In the genomic region with DNA sequence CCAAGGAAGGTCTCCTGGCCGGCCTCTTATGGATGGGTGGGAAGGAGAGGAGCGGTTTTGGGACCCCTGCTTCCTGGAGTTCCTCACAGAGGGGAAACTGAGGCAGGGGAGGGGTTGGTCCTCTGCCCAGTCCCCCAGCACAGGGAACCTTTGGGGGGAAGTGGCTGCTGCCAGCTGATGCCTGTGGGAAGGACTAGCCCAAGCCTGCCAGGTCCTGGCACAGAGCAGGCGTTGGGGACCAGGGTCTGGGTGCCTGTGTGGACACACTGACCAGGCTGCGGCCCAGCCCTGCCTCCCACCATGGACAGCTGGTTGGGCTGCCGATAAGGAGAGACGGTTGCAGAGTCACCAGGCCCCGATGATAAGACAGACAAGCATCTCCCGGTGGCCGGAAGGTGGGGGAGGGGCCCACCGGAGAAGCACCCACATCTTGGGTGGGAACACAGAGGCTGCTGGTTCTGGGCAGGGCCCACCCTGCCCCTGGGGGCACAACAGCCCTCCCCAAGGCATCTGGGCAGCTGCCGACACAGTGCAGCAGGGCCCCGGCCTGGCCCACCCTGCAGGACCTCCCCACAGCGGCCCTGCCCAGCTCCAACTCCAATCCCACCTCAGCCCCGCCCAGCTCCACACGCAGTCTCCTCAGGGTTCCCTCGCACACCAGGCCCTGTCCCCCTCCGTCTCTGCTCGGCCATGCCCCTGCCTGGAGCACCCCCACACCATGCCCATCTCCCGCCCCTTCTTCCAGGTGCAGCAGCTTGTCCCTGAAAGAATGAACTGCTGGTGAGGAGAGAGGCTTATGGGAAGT, we compare ENCODE assay signal across 1 cellular context.
TF ChIP-seq lines count a peak whose summit lies in the region.

No MANE protein-coding gene starts in this region.

TF ChIP-seq in K562, 482 proteins besides CTCF, POLR2A, EP300 and RAD21 (continued from another document and continues in another):
- TF ChIP-seq, protein P1, sequence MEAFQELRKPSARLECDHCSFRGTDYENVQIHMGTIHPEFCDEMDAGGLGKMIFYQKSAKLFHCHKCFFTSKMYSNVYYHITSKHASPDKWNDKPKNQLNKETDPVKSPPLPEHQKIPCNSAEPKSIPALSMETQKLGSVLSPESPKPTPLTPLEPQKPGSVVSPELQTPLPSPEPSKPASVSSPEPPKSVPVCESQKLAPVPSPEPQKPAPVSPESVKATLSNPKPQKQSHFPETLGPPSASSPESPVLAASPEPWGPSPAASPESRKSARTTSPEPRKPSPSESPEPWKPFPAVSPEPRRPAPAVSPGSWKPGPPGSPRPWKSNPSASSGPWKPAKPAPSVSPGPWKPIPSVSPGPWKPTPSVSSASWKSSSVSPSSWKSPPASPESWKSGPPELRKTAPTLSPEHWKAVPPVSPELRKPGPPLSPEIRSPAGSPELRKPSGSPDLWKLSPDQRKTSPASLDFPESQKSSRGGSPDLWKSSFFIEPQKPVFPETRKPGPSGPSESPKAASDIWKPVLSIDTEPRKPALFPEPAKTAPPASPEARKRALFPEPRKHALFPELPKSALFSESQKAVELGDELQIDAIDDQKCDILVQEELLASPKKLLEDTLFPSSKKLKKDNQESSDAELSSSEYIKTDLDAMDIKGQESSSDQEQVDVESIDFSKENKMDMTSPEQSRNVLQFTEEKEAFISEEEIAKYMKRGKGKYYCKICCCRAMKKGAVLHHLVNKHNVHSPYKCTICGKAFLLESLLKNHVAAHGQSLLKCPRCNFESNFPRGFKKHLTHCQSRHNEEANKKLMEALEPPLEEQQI (IDR thresholded peaks at IDR 0.05), result no peak; the same call in 1 of the 2 replicates
- TF ChIP-seq CREB1 (IDR thresholded peaks at IDR 0.05) (no peak), CREB1 (CRISPR knock-in tag; IDR thresholded peaks at IDR 0.05) (peak; percentile 55; the same call in 1 of the 2 replicates), MCM5 (IDR thresholded peaks at IDR 0.05; ENCODE audit: low read depth) (no peak), ZNF584 (CRISPR knock-in tag; IDR thresholded peaks at IDR 0.05; ENCODE audit: low read depth) (peak; percentile 16; the same call in 1 of the 2 replicates), ZNF696 (CRISPR knock-in tag; conservative IDR thresholded peaks at IDR 0.05) (0 out of 2 replicates have a peak, but pooled peaks have one; percentile 46), MAFK (IDR thresholded peaks at IDR 0.05; ENCODE audit: low read length) (peak; percentile 51; the same call in 1 of the 2 replicates), TCF7L2 (IDR thresholded peaks at IDR 0.05; ENCODE audit: low read depth, low read length) (no peak), FOXA1 (IDR thresholded peaks at IDR 0.05; ENCODE audit: borderline replicate concordance) (no peak), CBFA2T3 (IDR thresholded peaks at IDR 0.05) (peak; percentile 94), MAFG (tag; conservative IDR thresholded peaks at IDR 0.05) (peak; percentile 71), ZNF561 (CRISPR knock-in tag; conservative IDR thresholded peaks at IDR 0.05) (no peak; the same call in 1 of the 2 replicates), RFX1 (IDR thresholded peaks at IDR 0.05) (no peak), MIER1 (IDR thresholded peaks at IDR 0.05; ENCODE audit: low read depth) (no peak), NR2C2 (CRISPR knock-in tag; IDR thresholded peaks at IDR 0.05) (0 out of 2 replicates have a peak, but pooled peaks have one; percentile 29), NR2C2 (tag; IDR thresholded peaks at IDR 0.05) (no peak; the same call in none of the 2 replicates), BACH1 (tag; IDR thresholded peaks at IDR 0.05) (peak; percentile 15), ZNF583 (CRISPR knock-in tag; IDR thresholded peaks at IDR 0.05) (0 out of 2 replicates have a peak, but pooled peaks have one; percentile 71), SRSF7 (optimal IDR thresholded peaks at IDR 0.05; ENCODE audit: low read depth, low read length) (no peak), NFE2 (IDR thresholded peaks at IDR 0.05; ENCODE audit: low read depth) (peak; percentile 91), MEF2D (tag; conservative IDR thresholded peaks at IDR 0.05; ENCODE audit: low read depth) (no peak; the same call in 1 of the 2 replicates), NEUROD1 (IDR thresholded peaks at IDR 0.05; ENCODE audit: borderline replicate concordance, low read depth, low read length, partially characterized antibody) (peak; percentile 95), SMAD3 (CRISPR knock-in tag; conservative IDR thresholded peaks at IDR 0.05) (peak; percentile 90), NFATC3 (IDR thresholded peaks at IDR 0.05) (no peak), ILF3 (IDR thresholded peaks at IDR 0.05; ENCODE audit: borderline replicate concordance) (no peak; the same call in 1 of the 2 replicates), ZNF668 (CRISPR knock-in tag; IDR thresholded peaks at IDR 0.05) (no peak), ZNF785 (CRISPR knock-in tag; IDR thresholded peaks at IDR 0.05) (no peak), NONO (IDR thresholded peaks at IDR 0.05; ENCODE audit: low read depth in 2 of 2, low read length in 1 of 2) (peak in 1 of 2 experiments; percentile 72; a peak in 2 of 4 replicates), ZNF24 (IDR thresholded peaks at IDR 0.05) (peak; percentile 59; the same call in 1 of the 2 replicates), MED1 (CRISPR knock-in tag; IDR thresholded peaks at IDR 0.05; ENCODE audit: borderline replicate concordance) (no peak), LCOR (CRISPR knock-in tag; IDR thresholded peaks at IDR 0.05) (peak; percentile 50), MCM7 (IDR thresholded peaks at IDR 0.05) (no peak), PTRF (tag; IDR thresholded peaks at IDR 0.05) (no peak), SRSF3 (IDR thresholded peaks at IDR 0.05; ENCODE audit: insufficient read depth, low read length) (no peak; the same call in 1 of the 2 replicates), ZNF77 (CRISPR knock-in tag; IDR thresholded peaks at IDR 0.05) (no peak), YY1 (IDR thresholded peaks at IDR 0.05; ENCODE audit: borderline replicate concordance in 1 of 3, control insufficient read depth in 1 of 3, extremely low read depth in 1 of 3, insufficient read depth in 3 of 3, insufficient read length in 1 of 3, insufficient replicate concordance in 2 of 3, low read depth in 1 of 3, low read length in 2 of 3) (peak in 1 of 3 experiments; percentile 36), PYGO2 (tag; IDR thresholded peaks at IDR 0.05) (peak; percentile 17; the same call in 1 of the 2 replicates), RBM15 (IDR thresholded peaks at IDR 0.05; ENCODE audit: insufficient read depth, low read length) (no peak), SIN3A (IDR thresholded peaks at IDR 0.05; ENCODE audit: borderline replicate concordance in 2 of 2, control insufficient read depth in 1 of 2, low read depth in 2 of 2, low read length in 2 of 2) (no peak), PPARD (CRISPR knock-in tag; IDR thresholded peaks at IDR 0.05) (no peak), FOXA3 (CRISPR knock-in tag; conservative IDR thresholded peaks at IDR 0.05 in 1 of 2, IDR thresholded peaks at IDR 0.05 in 1 of 2) (peak; percentile 22 to 49; a peak in 2 of 4 replicates), FOXP1 (CRISPR knock-in tag; IDR thresholded peaks at IDR 0.05) (no peak), FOXK1 (CRISPR knock-in tag; IDR thresholded peaks at IDR 0.05; ENCODE audit: borderline replicate concordance) (no peak), ZNF699 (CRISPR knock-in tag; IDR thresholded peaks at IDR 0.05; ENCODE audit: insufficient replicate concordance) (no peak), JUN (IDR thresholded peaks at IDR 0.05; ENCODE audit: borderline replicate concordance, low read depth, low read length) (peak; percentile 73; the same call in 1 of the 2 replicates), JUN (CRISPR knock-in tag; IDR thresholded peaks at IDR 0.05; ENCODE audit: borderline replicate concordance) (no peak)
- TF ChIP-seq, protein P2, sequence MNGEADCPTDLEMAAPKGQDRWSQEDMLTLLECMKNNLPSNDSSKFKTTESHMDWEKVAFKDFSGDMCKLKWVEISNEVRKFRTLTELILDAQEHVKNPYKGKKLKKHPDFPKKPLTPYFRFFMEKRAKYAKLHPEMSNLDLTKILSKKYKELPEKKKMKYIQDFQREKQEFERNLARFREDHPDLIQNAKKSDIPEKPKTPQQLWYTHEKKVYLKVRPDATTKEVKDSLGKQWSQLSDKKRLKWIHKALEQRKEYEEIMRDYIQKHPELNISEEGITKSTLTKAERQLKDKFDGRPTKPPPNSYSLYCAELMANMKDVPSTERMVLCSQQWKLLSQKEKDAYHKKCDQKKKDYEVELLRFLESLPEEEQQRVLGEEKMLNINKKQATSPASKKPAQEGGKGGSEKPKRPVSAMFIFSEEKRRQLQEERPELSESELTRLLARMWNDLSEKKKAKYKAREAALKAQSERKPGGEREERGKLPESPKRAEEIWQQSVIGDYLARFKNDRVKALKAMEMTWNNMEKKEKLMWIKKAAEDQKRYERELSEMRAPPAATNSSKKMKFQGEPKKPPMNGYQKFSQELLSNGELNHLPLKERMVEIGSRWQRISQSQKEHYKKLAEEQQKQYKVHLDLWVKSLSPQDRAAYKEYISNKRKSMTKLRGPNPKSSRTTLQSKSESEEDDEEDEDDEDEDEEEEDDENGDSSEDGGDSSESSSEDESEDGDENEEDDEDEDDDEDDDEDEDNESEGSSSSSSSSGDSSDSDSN (IDR thresholded peaks at IDR 0.05; ENCODE audit: borderline replicate concordance in 1 of 2, low read depth in 2 of 2, low read length in 2 of 2), result peak in 1 of 2 experiments; percentile 44; a peak in 1 of 4 replicates
- TF ChIP-seq, protein P3, sequence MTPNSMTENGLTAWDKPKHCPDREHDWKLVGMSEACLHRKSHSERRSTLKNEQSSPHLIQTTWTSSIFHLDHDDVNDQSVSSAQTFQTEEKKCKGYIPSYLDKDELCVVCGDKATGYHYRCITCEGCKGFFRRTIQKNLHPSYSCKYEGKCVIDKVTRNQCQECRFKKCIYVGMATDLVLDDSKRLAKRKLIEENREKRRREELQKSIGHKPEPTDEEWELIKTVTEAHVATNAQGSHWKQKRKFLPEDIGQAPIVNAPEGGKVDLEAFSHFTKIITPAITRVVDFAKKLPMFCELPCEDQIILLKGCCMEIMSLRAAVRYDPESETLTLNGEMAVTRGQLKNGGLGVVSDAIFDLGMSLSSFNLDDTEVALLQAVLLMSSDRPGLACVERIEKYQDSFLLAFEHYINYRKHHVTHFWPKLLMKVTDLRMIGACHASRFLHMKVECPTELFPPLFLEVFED (CRISPR knock-in tag; conservative IDR thresholded peaks at IDR 0.05), result 0 out of 2 replicates have a peak, but pooled peaks have one; percentile 36
- TF ChIP-seq, protein P4, sequence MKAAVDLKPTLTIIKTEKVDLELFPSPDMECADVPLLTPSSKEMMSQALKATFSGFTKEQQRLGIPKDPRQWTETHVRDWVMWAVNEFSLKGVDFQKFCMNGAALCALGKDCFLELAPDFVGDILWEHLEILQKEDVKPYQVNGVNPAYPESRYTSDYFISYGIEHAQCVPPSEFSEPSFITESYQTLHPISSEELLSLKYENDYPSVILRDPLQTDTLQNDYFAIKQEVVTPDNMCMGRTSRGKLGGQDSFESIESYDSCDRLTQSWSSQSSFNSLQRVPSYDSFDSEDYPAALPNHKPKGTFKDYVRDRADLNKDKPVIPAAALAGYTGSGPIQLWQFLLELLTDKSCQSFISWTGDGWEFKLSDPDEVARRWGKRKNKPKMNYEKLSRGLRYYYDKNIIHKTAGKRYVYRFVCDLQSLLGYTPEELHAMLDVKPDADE (conservative IDR thresholded peaks at IDR 0.05; ENCODE audit: control insufficient read depth, low read depth, low read length), result peak; percentile 93
- TF ChIP-seq, protein P5, sequence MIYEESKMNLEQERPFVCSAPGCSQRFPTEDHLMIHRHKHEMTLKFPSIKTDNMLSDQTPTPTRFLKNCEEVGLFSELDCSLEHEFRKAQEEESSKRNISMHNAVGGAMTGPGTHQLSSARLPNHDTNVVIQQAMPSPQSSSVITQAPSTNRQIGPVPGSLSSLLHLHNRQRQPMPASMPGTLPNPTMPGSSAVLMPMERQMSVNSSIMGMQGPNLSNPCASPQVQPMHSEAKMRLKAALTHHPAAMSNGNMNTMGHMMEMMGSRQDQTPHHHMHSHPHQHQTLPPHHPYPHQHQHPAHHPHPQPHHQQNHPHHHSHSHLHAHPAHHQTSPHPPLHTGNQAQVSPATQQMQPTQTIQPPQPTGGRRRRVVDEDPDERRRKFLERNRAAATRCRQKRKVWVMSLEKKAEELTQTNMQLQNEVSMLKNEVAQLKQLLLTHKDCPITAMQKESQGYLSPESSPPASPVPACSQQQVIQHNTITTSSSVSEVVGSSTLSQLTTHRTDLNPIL (CRISPR knock-in tag; IDR thresholded peaks at IDR 0.05), result no peak; the same call in 1 of the 2 replicates
- TF ChIP-seq, protein P6, sequence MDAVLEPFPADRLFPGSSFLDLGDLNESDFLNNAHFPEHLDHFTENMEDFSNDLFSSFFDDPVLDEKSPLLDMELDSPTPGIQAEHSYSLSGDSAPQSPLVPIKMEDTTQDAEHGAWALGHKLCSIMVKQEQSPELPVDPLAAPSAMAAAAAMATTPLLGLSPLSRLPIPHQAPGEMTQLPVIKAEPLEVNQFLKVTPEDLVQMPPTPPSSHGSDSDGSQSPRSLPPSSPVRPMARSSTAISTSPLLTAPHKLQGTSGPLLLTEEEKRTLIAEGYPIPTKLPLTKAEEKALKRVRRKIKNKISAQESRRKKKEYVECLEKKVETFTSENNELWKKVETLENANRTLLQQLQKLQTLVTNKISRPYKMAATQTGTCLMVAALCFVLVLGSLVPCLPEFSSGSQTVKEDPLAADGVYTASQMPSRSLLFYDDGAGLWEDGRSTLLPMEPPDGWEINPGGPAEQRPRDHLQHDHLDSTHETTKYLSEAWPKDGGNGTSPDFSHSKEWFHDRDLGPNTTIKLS (IDR thresholded peaks at IDR 0.05; ENCODE audit: borderline replicate concordance, low read depth), result peak; percentile 34; the same call in 1 of the 2 replicates
- TF ChIP-seq, protein P7, sequence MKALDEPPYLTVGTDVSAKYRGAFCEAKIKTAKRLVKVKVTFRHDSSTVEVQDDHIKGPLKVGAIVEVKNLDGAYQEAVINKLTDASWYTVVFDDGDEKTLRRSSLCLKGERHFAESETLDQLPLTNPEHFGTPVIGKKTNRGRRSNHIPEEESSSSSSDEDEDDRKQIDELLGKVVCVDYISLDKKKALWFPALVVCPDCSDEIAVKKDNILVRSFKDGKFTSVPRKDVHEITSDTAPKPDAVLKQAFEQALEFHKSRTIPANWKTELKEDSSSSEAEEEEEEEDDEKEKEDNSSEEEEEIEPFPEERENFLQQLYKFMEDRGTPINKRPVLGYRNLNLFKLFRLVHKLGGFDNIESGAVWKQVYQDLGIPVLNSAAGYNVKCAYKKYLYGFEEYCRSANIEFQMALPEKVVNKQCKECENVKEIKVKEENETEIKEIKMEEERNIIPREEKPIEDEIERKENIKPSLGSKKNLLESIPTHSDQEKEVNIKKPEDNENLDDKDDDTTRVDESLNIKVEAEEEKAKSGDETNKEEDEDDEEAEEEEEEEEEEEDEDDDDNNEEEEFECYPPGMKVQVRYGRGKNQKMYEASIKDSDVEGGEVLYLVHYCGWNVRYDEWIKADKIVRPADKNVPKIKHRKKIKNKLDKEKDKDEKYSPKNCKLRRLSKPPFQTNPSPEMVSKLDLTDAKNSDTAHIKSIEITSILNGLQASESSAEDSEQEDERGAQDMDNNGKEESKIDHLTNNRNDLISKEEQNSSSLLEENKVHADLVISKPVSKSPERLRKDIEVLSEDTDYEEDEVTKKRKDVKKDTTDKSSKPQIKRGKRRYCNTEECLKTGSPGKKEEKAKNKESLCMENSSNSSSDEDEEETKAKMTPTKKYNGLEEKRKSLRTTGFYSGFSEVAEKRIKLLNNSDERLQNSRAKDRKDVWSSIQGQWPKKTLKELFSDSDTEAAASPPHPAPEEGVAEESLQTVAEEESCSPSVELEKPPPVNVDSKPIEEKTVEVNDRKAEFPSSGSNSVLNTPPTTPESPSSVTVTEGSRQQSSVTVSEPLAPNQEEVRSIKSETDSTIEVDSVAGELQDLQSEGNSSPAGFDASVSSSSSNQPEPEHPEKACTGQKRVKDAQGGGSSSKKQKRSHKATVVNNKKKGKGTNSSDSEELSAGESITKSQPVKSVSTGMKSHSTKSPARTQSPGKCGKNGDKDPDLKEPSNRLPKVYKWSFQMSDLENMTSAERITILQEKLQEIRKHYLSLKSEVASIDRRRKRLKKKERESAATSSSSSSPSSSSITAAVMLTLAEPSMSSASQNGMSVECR (CRISPR knock-in tag; IDR thresholded peaks at IDR 0.05), result no peak
